Comparison of ENCODE assay signal across 8 cellular contexts in genomic region chr22:41688365-41689211, GRCh38. TPM values are rescaled to one million over a fixed set of nuclear protein-coding genes. Genes with fewer than 3 reads are reported as not detected.
A peak's percentile ranks its signal among the peaks of the same experiment; 100 is the strongest.
DNase-seq lines count a peak whose midpoint lies in the region; ATAC-seq lines count a peak whose summit lies in the region.

SNU13 (minus strand) TSS chr22:41688867; CDS start chr22:41688796, 71 bp downstream.

- H3K27me3 Mint-ChIP-seq in central memory CD8-positive, alpha-beta T cell: no peaks in the 10 kb centered on the region

- DNase-seq in AG20443 (ENCODE audit: low spot score) (peak; percentile 96), NCI-H460 (ENCODE audit: extremely low read depth, low read depth) (peak; percentile 81), islet precursor cell (peak; percentile 93)
- peak; percentile 84 to 86 for DNase-seq in central memory CD8-positive, alpha-beta T cell (ENCODE audit: low spot score in 2 of 2)
- DNase-seq in stimulated activated CD4-positive, alpha-beta T cell treated with anti-CD3 and anti-CD28 coated beads, Interleukin-12 subunit alpha, Interleukin-12 subunit beta, amount 100 ng/mL, for 4 hours: peak; percentile 88

- H3K4me3 Mint-ChIP-seq in central memory CD8-positive, alpha-beta T cell: peak within 1 kb of the TSS; percentile 90

- peak within 1 kb of the TSS; percentile 99 for H3K27ac Mint-ChIP-seq in central memory CD8-positive, alpha-beta T cell (ENCODE audit: low read depth)

- H3K9me3 Mint-ChIP-seq in central memory CD8-positive, alpha-beta T cell: no peaks in the 10 kb centered on the region

- ATAC-seq in GM19025 (IDR thresholded peaks at IDR 0.05; ENCODE audit: low read depth, unreplicated experiment) (peak; percentile 83), HG03342 (IDR thresholded peaks at IDR 0.05; ENCODE audit: unreplicated experiment) (peak; percentile 92)
- peak; percentile 97 for ATAC-seq in activated CD4-positive, CD25-positive, alpha-beta regulatory T cell treated with anti-CD3 and anti-CD28 coated beads, Interleukin-2, amount 50 U/mL, for 24 hours
- peak; percentile 96 for ATAC-seq in central memory CD8-positive, alpha-beta T cell (replicated peaks; ENCODE audit: extremely low read depth, poor library complexity, severe bottlenecking)

- peaks cover 34% of the 10 kb centered on the region for H3K4me1 Mint-ChIP-seq in central memory CD8-positive, alpha-beta T cell

- peaks cover 21% of the 10 kb centered on the region for H3K36me3 Mint-ChIP-seq in central memory CD8-positive, alpha-beta T cell (ENCODE audit: insufficient read depth)

RNA-seq across cellular contexts. Expression of gene SNU13, which starts in this region (rescaled TPM):
- total RNA-seq in NCI-H460 (2014; rRNA removed; shearing (Covaris generic)): 105 and 113 TPM in 2 replicates
- 80.7 and 99.2 TPM in 2 replicates for polyA plus RNA-seq in NCI-H460 (2014; cell fraction: nucleus; rRNA removed)

Comparison
In these comparisons a context has a peak if more than half of its experiments do, and no peak if none do; other contexts are left out.
1. Peak in every context shown above with its lines: DNase-seq and ATAC-seq.